In the genomic region with DNA sequence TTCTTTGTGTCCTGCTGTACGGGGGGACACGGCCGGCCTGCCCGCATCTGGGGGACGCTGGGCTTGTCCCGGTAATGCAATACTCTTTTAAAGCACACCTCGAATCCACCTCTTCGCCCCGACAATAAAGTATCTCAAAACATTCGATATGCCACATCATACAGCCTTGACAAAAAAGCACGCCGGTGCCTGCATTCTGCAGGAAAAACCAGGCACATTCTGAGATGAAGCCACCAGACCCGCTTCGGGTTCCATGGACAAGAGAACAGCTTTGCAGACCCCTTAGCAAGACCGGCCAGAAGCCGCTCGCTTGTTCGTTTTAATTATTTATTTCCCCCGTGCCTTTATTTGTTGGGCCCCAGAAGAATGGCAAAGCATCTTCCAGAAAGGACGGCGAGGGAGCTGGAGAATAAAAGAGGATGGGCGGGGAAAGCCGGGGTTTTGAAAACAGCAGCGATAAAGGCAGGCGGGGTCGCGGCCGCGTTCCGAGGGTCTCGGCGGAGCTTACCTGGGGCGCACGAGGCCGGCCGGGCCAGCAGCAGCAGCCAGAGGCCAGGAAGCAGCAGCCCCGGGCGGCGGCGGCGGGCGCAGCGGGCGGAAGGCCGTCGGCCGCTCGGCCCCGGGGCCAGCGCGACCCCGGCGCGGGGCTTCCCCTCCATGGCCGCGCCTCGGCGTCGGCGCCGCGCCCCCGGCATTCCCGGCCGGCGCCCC, we compare ENCODE assay signal across 8 cellular contexts. TPM values are rescaled to one million over a fixed set of nuclear protein-coding genes. Genes with fewer than 3 reads are reported as not detected.
DNase-seq lines count a peak whose midpoint lies in the region; ATAC-seq and TF ChIP-seq lines count a peak whose summit lies in the region.

No MANE protein-coding gene starts in this region.

- no peak; the same call in 1 of the 2 replicates for ATAC-seq in HCT116

- peaks cover 10% of the 10 kb centered on the region for H3K27me3 Mint-ChIP-seq in brain

- peak overlapping the region in 1 of 2 experiments; percentile 5 for H3K23ac ChIP-seq in mesenchymal stem cell (ENCODE audit: low read length in 2 of 2)

- H3K27me3 ChIP-seq in HCT116 (ENCODE audit: insufficient read depth, low read length) (no peaks in the 10 kb centered on the region), mesenchymal stem cell (ENCODE audit: control insufficient read depth in 1 of 2, insufficient read depth in 1 of 2, low read length in 2 of 2) (peaks cover 0 to 22% of the 10 kb centered on the region in 2 experiments), uterus (no peaks in the 10 kb centered on the region)

- no peaks in the 10 kb centered on the region for H4K20me1 ChIP-seq in HCT116 (ENCODE audit: insufficient read depth)

- peaks cover 23% of the 10 kb centered on the region for H3K79me1 ChIP-seq in mesenchymal stem cell (replicated peaks; ENCODE audit: low read length, poor library complexity, severe bottlenecking)

- peak overlapping the region; percentile 37 to 49 for H3K18ac ChIP-seq in mesenchymal stem cell (ENCODE audit: low read depth in 1 of 2, low read length in 2 of 2)

- peaks cover 0 to 3% (median 0%) of the 10 kb centered on the region in 5 experiments for H3K9me3 Mint-ChIP-seq in brain

- POLR2A ChIA-PET in HCT116 (lab: Charles Lee): interaction anchor here (1.2 kb wide), 1 partner anchor 94 kb away, joined by 3 read pairs; no protein-coding TSS in a partner anchor

- no peak for TF ChIP-seq RAD21 in HCT116 (IDR thresholded peaks at IDR 0.05; ENCODE audit: low read depth)

- H2BK5ac ChIP-seq in mesenchymal stem cell (ENCODE audit: low read depth, low read length, poor library complexity, severe bottlenecking): no peak overlapping the region

- H3K9me3 ChIP-seq in HCT116 (ENCODE audit: control insufficient read depth in 1 of 2, insufficient read depth in 1 of 2, low read depth in 1 of 2, low read length in 2 of 2) (no peaks in the 10 kb centered on the region), mesenchymal stem cell (ENCODE audit: control insufficient read depth, low read length) (no peaks in the 10 kb centered on the region), uterus (no peaks in the 10 kb centered on the region)

- TSS peak; percentile 55 for BruUV-seq in HCT116 (replicated peaks; lab: Mats Ljungman, UMichigan)

- peak overlapping the region; percentile 97 for H2BK15ac ChIP-seq in mesenchymal stem cell (ENCODE audit: low read depth, poor library complexity, severe bottlenecking)

- TF ChIP-seq CTCF in HCT116 (IDR thresholded peaks at IDR 0.05 in 2 of 3, conservative IDR thresholded peaks at IDR 0.05 in 1 of 3; ENCODE audit: borderline replicate concordance in 1 of 3, insufficient read depth in 1 of 3, low read depth in 2 of 3, low read length in 2 of 3): no peak
- peak in 1 of 2 experiments; percentile 24 for TF ChIP-seq CTCF in brain (conservative IDR thresholded peaks at IDR 0.05)
- TF ChIP-seq CTCF in uterus (IDR thresholded peaks at IDR 0.05): no peak

- peak overlapping the region; percentile 61 to 74 for H3K4me3 ChIP-seq in HCT116 (replicated peaks in 1 of 2; ENCODE audit: low read depth in 1 of 2, low read length in 2 of 2)
- H3K4me3 ChIP-seq in mesenchymal stem cell (ENCODE audit: insufficient read depth in 1 of 2, low read depth in 1 of 2, low read length in 2 of 2): peak overlapping the region; percentile 78 to 84
- peak overlapping the region; percentile 54 to 62 for H3K4me3 ChIP-seq in uterus

- H3K14ac ChIP-seq in mesenchymal stem cell (ENCODE audit: low read length in 2 of 2): no peak overlapping the region

- peak overlapping the region; percentile 94 to 100 (median 95) for H3K4me3 Mint-ChIP-seq in brain

- no peak overlapping the region for H2AFZ ChIP-seq in HCT116 (ENCODE audit: low read depth, low read length, poor library complexity, severe bottlenecking)
- peak overlapping the region; percentile 64 for H2AFZ ChIP-seq in mesenchymal stem cell (ENCODE audit: low read depth, low read length)

- under 1% methylated on average over 43 of the region's 66 CpGs for WGBS in mesenchymal stem cell

- no peak overlapping the region for H2AK5ac ChIP-seq in mesenchymal stem cell (ENCODE audit: low read length, severe bottlenecking)

- intact Hi-C loops in HCT116 (cut with micrococcal nuclease) (loop anchor here (2.0 kb wide), 1 partner anchor 94 kb away; no protein-coding TSS in a partner anchor), uterus (cut with DNase I; ENCODE audit: low total_unique reads) (no loop called here)

- H3K9ac ChIP-seq in HCT116 (ENCODE audit: low read length) (peak overlapping the region; percentile 74), mesenchymal stem cell (ENCODE audit: low read length) (peak overlapping the region; percentile 84)

- no peak overlapping the region for H4K91ac ChIP-seq in mesenchymal stem cell (ENCODE audit: low read length)

- CTCF ChIA-PET in HCT116 (lab: Charles Lee): interaction anchor here (1.6 kb wide), 1 partner anchor 94 kb away, joined by 5 read pairs; no protein-coding TSS in a partner anchor

- DNase-seq in NCI-H2171 treated with DMSO at 0.1 percent for 48 hours (lab: John Stamatoyannopoulos, UW) (peak; percentile 13), NCI-H2171 (lab: John Stamatoyannopoulos, UW) (no peak), HCT116 (ENCODE audit: low read depth, low spot score) (no peak), NCI-H1105 (lab: John Stamatoyannopoulos, UW) (peak; percentile 11), mesenchymal stem cell (peak; percentile 24), uterus (no peak), mucosa of gallbladder (ENCODE audit: low spot score) (no peak)

- H3K27ac Mint-ChIP-seq in brain: peak overlapping the region; percentile 97 to 100 (median 99)

- H3K36me3 Mint-ChIP-seq in brain: no peaks in the 10 kb centered on the region

- peak overlapping the region in 1 of 2 experiments; percentile 30 for H2BK12ac ChIP-seq in mesenchymal stem cell (ENCODE audit: low read length in 2 of 2)

- TF ChIP-seq POLR2A in HCT116 (IDR thresholded peaks at IDR 0.05; ENCODE audit: borderline replicate concordance, extremely low read depth, insufficient read depth, insufficient read length): no peak
- no peak for TF ChIP-seq POLR2A in uterus (IDR thresholded peaks at IDR 0.05)

- peak overlapping the region; percentile 36 for H2BK120ac ChIP-seq in mesenchymal stem cell (ENCODE audit: low read depth, low read length)

- H3K79me2 ChIP-seq in HCT116 (ENCODE audit: insufficient read depth, low read length): peaks cover 8% of the 10 kb centered on the region

- H3K4me1 ChIP-seq in HCT116 (ENCODE audit: control insufficient read depth in 1 of 2, insufficient read depth in 2 of 2, low read length in 2 of 2) (peaks cover 7 to 41% of the 10 kb centered on the region in 2 experiments; a peak in 3 of 4 replicates), mesenchymal stem cell (ENCODE audit: control insufficient read depth, insufficient read depth, low read depth, low read length) (peaks cover 13% of the 10 kb centered on the region), uterus (no peaks in the 10 kb centered on the region)

- no peaks in the 10 kb centered on the region for H3K9me2 ChIP-seq in HCT116 (ENCODE audit: insufficient read depth)

- RAD21 ChIA-PET in HCT116 (lab: Charles Lee; ENCODE audit: low non-redundant PET in 1 of 2, low total read pairs in 2 of 2, uncharacterized antibody in 2 of 2, unreplicated experiment in 2 of 2): no interaction called here

- no peak overlapping the region for H4K8ac ChIP-seq in mesenchymal stem cell (ENCODE audit: low read length)

- H3K4me1 Mint-ChIP-seq in brain: peaks cover 62% of the 10 kb centered on the region

- H3K4me2 ChIP-seq in HCT116 (ENCODE audit: low read length) (peak overlapping the region; percentile 87), mesenchymal stem cell (ENCODE audit: low read length, poor library complexity, severe bottlenecking) (peak overlapping the region; percentile 97)

- H3K4ac ChIP-seq in mesenchymal stem cell (ENCODE audit: low read depth in 1 of 2, low read length in 2 of 2): peak overlapping the region in 1 of 2 experiments; percentile 24

- no peaks in the 10 kb centered on the region for H3K36me3 ChIP-seq in HCT116 (ENCODE audit: control insufficient read depth in 1 of 2, insufficient read depth in 2 of 2, low read length in 2 of 2)
- no peaks in the 10 kb centered on the region for H3K36me3 ChIP-seq in mesenchymal stem cell (ENCODE audit: control insufficient read depth in 1 of 2, insufficient read depth in 2 of 2, low read depth in 1 of 2, low read length in 2 of 2)
- no peaks in the 10 kb centered on the region for H3K36me3 ChIP-seq in uterus

- H3K27ac ChIP-seq in HCT116 (ENCODE audit: low read depth, low read length): peak overlapping the region; percentile 61; the same call in 1 of the 2 replicates
- H3K27ac ChIP-seq in mesenchymal stem cell (ENCODE audit: low read length, poor library complexity, severe bottlenecking): no peak overlapping the region
- peak overlapping the region; percentile 45 to 47 for H3K27ac ChIP-seq in uterus

TF ChIP-seq in HCT116, 20 proteins besides CTCF, POLR2A, EP300 and RAD21:
- TF ChIP-seq CEBPB (IDR thresholded peaks at IDR 0.05; ENCODE audit: low read depth): no peak
- no peak for TF ChIP-seq TCF7L2 (IDR thresholded peaks at IDR 0.05; ENCODE audit: borderline replicate concordance, extremely low read depth, insufficient read depth, insufficient read length)
- no peak for TF ChIP-seq SP1 (IDR thresholded peaks at IDR 0.05; ENCODE audit: low read depth)
- no peak for TF ChIP-seq SRF (IDR thresholded peaks at IDR 0.05; ENCODE audit: low read depth)
- no peak for TF ChIP-seq EZH2 (IDR thresholded peaks at IDR 0.05)

RNA-seq across cellular contexts. Expression of gene KIAA1549, which starts 0.5 kb away (rescaled TPM):
- total RNA-seq in HCT116 (2021; ENCODE audit: unreplicated experiment) (3.9 TPM), uterus (1 to 10 TPM; 1.2 to 8.6 (median 3.8) TPM), mucosa of gallbladder (5.7 TPM)
- polyA plus RNA-seq in HCT116 (2012): 1.8 and 2.0 TPM in 2 replicates
- 31.8 TPM for polyA plus RNA-seq in brain (ENCODE audit: insufficient read depth, low read depth, low replicate concordance)
- 2.9 TPM for polyA plus RNA-seq in mesenchymal stem cell (2013, experiment 1 of 2)
- 2.5 TPM for polyA plus RNA-seq in mesenchymal stem cell (2013, experiment 2 of 2)

RNA-seq across cellular contexts. Expression of gene ZC3HAV1L, which starts 55.1 kb away (rescaled TPM):
- 11.8 TPM for total RNA-seq in HCT116 (2021; ENCODE audit: unreplicated experiment)
- polyA plus RNA-seq in HCT116 (2012): 3.9 and 4.7 TPM in 2 replicates
- polyA plus RNA-seq in brain (ENCODE audit: insufficient read depth, low read depth, low replicate concordance): 0.85 TPM
- polyA plus RNA-seq in mesenchymal stem cell (2013, experiment 1 of 2): 11.3 TPM
- polyA plus RNA-seq in mesenchymal stem cell (2013, experiment 2 of 2): 11.3 TPM
- total RNA-seq in uterus: 10 to 100 TPM in 3 of 4 donors, 1 to 10 TPM in 1; 10.0 to 73.0 (median 31.9) TPM
- total RNA-seq in mucosa of gallbladder: 9.0 TPM

Comparison
In these comparisons a context has a peak if more than half of its experiments do, and no peak if none do; other contexts are left out.
1. DNase-seq: peak in NCI-H2171 treated with DMSO at 0.1 percent for 48 hours (single experiment), NCI-H1105 (single experiment) and mesenchymal stem cell (single experiment); none in NCI-H2171 (single experiment), HCT116 (single experiment), uterus (0 of 2) and mucosa of gallbladder (single experiment).
2. Peak in every context shown above with its lines, with median percentiles within 50 percentile points of each other: H3K4me3 ChIP-seq.